In the genomic region with DNA sequence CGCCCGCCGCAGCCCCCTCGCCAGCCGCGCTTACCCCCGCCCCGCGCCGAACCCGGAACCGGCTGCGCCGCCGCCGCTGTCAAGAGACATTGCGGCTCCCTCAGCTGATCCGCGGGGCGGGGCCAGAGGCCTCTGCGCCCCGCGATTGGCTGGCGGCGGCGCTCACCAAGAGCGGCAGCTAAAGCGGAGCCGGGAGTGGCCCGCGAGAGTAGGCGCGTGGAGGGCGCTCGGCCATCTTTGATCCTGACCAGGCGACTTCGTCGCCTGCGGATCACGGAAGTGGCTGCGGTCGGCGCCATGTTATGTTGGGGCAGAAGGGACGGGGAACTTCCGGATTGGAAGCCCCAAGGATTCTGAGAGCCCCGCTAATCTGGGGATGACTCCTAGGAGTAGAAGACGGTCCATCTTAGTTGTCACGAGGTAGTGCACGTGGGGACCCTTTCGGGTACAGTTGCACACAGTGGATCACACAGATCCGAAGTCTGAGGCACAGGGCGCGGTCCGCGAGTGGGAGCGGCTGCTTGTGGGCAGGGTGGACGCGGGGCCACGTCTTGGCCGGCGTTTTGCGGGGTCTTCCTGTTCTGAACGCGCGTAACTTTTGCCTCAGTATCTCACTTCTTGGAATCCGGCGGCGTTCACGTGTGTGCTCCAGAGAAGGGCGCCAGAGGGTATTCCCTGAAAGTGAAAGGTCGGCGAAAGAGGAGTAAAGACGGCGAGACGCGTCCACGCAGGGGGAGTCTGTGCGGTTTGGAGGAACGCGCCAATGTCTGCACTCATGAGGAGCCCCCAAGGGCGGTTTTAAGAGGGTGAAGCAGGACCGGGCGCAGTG, we compare ENCODE assay signal across 8 cellular contexts. TPM values are rescaled to one million over a fixed set of nuclear protein-coding genes. Genes with fewer than 3 reads are reported as not detected.
DNase-seq lines count a peak whose midpoint lies in the region; TF ChIP-seq lines count a peak whose summit lies in the region.

A gene with protein sequence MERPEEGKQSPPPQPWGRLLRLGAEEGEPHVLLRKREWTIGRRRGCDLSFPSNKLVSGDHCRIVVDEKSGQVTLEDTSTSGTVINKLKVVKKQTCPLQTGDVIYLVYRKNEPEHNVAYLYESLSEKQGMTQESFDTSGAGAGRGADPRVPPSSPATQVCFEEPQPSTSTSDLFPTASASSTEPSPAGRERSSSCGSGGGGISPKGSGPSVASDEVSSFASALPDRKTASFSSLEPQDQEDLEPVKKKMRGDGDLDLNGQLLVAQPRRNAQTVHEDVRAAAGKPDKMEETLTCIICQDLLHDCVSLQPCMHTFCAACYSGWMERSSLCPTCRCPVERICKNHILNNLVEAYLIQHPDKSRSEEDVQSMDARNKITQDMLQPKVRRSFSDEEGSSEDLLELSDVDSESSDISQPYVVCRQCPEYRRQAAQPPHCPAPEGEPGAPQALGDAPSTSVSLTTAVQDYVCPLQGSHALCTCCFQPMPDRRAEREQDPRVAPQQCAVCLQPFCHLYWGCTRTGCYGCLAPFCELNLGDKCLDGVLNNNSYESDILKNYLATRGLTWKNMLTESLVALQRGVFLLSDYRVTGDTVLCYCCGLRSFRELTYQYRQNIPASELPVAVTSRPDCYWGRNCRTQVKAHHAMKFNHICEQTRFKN (minus strand): TSS at position 93 of the 829 bp plus-strand sequence. CDS start 277 bp downstream, outside the sequence.

- H3F3A ChIP-seq in GM23248 (ENCODE audit: insufficient read depth): peaks cover 3% of the 10 kb centered on the region; the same call in 1 of the 2 replicates

- WGBS in GM23248 (ENCODE audit: low coverage in 1 of 2, low lambda C conversion rate in 2 of 2, missing lambda C conversion rate in 2 of 2), 2 experiments: 2% methylated on average over 68 to 80 of the region's 83 CpGs

- H3K4me3 Mint-ChIP-seq in activated naive CD4-positive, alpha-beta T cell treated with anti-CD3 and anti-CD28 coated beads, Interleukin-2, amount 50 U/mL, for 24 hours: peak within 1 kb of the TSS; percentile 93

- peak within 1 kb of the TSS; percentile 79 for H3K4me3 ChIP-seq in GM23248
- H3K4me3 ChIP-seq in MG63: peak within 1 kb of the TSS; percentile 65
- H3K4me3 ChIP-seq in neutrophil (ENCODE audit: low read depth in 1 of 2, low read length in 1 of 2): peak within 1 kb of the TSS; percentile 70 to 93

- H3K27me3 ChIP-seq in GM23248 (replicated peaks; ENCODE audit: insufficient read depth) (no peaks in the 10 kb centered on the region), MG63 (no peaks in the 10 kb centered on the region), neutrophil (peaks cover 4% of the 10 kb centered on the region)

- TF ChIP-seq CTCF in neutrophil (IDR thresholded peaks at IDR 0.05): peak; percentile 40
- TF ChIP-seq CTCF in subcutaneous adipose tissue (IDR thresholded peaks at IDR 0.05; ENCODE audit: low read depth): no peak

- no peaks in the 10 kb centered on the region for H3K9me2 ChIP-seq in GM23248 (ENCODE audit: insufficient read depth)

- H3K27me3 Mint-ChIP-seq in activated naive CD4-positive, alpha-beta T cell treated with anti-CD3 and anti-CD28 coated beads, Interleukin-2, amount 50 U/mL, for 24 hours: no peaks in the 10 kb centered on the region

- no peaks in the 10 kb centered on the region for H4K20me1 ChIP-seq in GM23248 (ENCODE audit: insufficient read depth)

- H3K4me1 ChIP-seq in GM23248 (ENCODE audit: insufficient read depth) (0 out of 2 replicates have a peak, but pooled peaks cover 4% of the 10 kb centered on the region), neutrophil (ENCODE audit: control insufficient read depth in 1 of 2, insufficient read depth in 1 of 2, low read depth in 1 of 2, low read length in 1 of 2) (peaks cover 16% of the 10 kb centered on the region in 2 experiments)

- H3K27ac ChIP-seq in GM23248: peak within 1 kb of the TSS; percentile 96
- H3K27ac ChIP-seq in neutrophil: peak within 1 kb of the TSS; percentile 92

- H2AFZ ChIP-seq in GM23248: peak within 1 kb of the TSS; percentile 95

- H3K9ac ChIP-seq in GM23248: peak within 1 kb of the TSS; percentile 98

- peaks cover 37% of the 10 kb centered on the region for H3K4me1 Mint-ChIP-seq in activated naive CD4-positive, alpha-beta T cell treated with anti-CD3 and anti-CD28 coated beads, Interleukin-2, amount 50 U/mL, for 24 hours

- in situ Hi-C loops in GM23248 (cut with MboI): no loop called here

- DNase-seq in DMS79 treated with DMSO at 0.1 percent for 48 hours (lab: John Stamatoyannopoulos, UW): peak; percentile 92
- DNase-seq in GM23248: peak; percentile 100
- peak; percentile 93 for DNase-seq in MG63
- DNase-seq in SK-N-DZ (ENCODE audit: low spot score): peak; percentile 98
- peak; percentile 96 for DNase-seq in germinal center (ENCODE audit: low spot score)

- no peaks in the 10 kb centered on the region for H3K9me3 Mint-ChIP-seq in activated naive CD4-positive, alpha-beta T cell treated with anti-CD3 and anti-CD28 coated beads, Interleukin-2, amount 50 U/mL, for 24 hours

- peak within 1 kb of the TSS; percentile 100 for H3K27ac Mint-ChIP-seq in activated naive CD4-positive, alpha-beta T cell treated with anti-CD3 and anti-CD28 coated beads, Interleukin-2, amount 50 U/mL, for 24 hours

- H3K36me3 Mint-ChIP-seq in activated naive CD4-positive, alpha-beta T cell treated with anti-CD3 and anti-CD28 coated beads, Interleukin-2, amount 50 U/mL, for 24 hours: peaks cover 12% of the 10 kb centered on the region

- peak within 1 kb of the TSS; percentile 84 for H3K4me2 ChIP-seq in GM23248 (ENCODE audit: unreplicated experiment)

- H3K36me3 ChIP-seq in GM23248 (ENCODE audit: low read depth): peaks cover 5% of the 10 kb centered on the region; the same call in 1 of the 2 replicates
- no peaks in the 10 kb centered on the region; the same call in 1 of the 2 replicates for H3K36me3 ChIP-seq in MG63
- peaks cover 20% of the 10 kb centered on the region for H3K36me3 ChIP-seq in neutrophil

- peaks cover 48% of the 10 kb centered on the region for H3K79me2 ChIP-seq in GM23248 (ENCODE audit: insufficient read depth)

- H3K9me3 ChIP-seq in GM23248 (ENCODE audit: low read depth): no peaks in the 10 kb centered on the region
- peaks cover 22% of the 10 kb centered on the region for H3K9me3 ChIP-seq in MG63
- H3K9me3 ChIP-seq in neutrophil: no peaks in the 10 kb centered on the region

RNA-seq across cellular contexts. Expression of the gene that starts here (rescaled TPM):
- 26.5 and 29.5 TPM in 2 replicates for total RNA-seq in GM23248 (2014; rRNA removed; shearing (Covaris generic))
- polyA plus RNA-seq in GM23248 (2016; fragmentation: Nextera tagmentation; extraction: Ambion mirVana): 24.3 and 24.4 TPM in 2 replicates
- total RNA-seq in MG63 (2014; rRNA removed; shearing (Covaris generic); ENCODE audit: low replicate concordance): 12.6 and 33.3 TPM in 2 replicates
- polyA plus RNA-seq in SK-N-DZ (2014; cell fraction: cytosol; rRNA removed): 39.3 and 39.5 TPM in 2 replicates
- 64.9 and 78.1 TPM in 2 replicates for polyA plus RNA-seq in SK-N-DZ (2014; cell fraction: nucleus; rRNA removed)
- 10 to 100 TPM; 25.5 to 38.6 (median 30.4) TPM for total RNA-seq in subcutaneous adipose tissue

Comparison
In these comparisons a context has a peak if more than half of its experiments do, and no peak if none do; other contexts are left out.
1. Peak in every context shown above with its lines: DNase-seq, H3K4me3 ChIP-seq and H3K27ac ChIP-seq.